ENCODE assay signal across 12 cellular contexts in the genomic region with DNA sequence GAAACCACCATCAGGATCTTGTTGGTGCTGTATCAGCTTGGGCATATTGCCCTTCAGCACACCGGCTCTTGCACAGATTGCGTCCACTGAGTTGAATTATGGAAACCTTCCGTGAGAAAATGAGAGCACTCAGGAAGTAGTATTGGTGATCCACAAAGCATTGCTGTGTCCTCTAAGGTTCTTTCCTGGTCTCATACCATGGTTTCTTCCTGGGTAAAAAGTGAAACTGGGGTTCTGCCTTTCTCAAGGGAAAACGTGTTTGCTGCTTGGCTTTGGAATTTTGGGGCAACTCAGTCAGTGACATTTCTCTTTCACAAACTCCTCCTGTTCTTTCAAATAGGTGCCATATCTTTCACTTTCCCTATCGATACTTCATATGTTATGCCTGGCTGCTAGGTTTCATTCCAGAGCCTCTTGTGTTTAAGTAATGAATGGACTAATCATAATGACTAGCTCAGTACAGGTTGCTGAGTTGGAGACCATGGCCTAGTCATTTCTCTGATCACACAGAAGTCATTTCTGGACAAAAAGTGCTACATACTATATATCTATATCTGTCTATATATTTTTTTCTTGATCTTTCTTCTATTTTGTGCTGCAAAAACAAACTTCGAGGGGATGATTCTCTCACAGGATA.
A peak's percentile ranks its signal among the peaks of the same experiment; 100 is the strongest.
DNase-seq lines count a peak whose midpoint lies in the region; ATAC-seq, FAIRE-seq and TF ChIP-seq lines count a peak whose summit lies in the region.
"Had no signal": no experiment of that assay in that cellular context is flagged by ENCODE, and none has a peak within 500 bp of the region (broad histone marks: within the 10 kb centered on the region; RNA-seq: fewer than 3 reads in every experiment).

No MANE protein-coding gene starts in this region.

- in situ Hi-C loops in KBM-7 (cut with MboI; ENCODE audit: low pct_unique_long_range_greater_than_20kb, low sequenced_read_pairs) = no loop called here

- no peaks in the 10 kb centered on the region for H3K79me2 ChIP-seq in OCI-LY1 (ENCODE audit: insufficient read depth, low read length)

- peak overlapping the region; percentile 87 for H3K27ac ChIP-seq in OCI-LY1 (ENCODE audit: low read depth, low read length, poor library complexity, severe bottlenecking)
- no peak overlapping the region for H3K27ac ChIP-seq in A673 (ENCODE audit: low read depth, low read length, poor library complexity, severe bottlenecking)

- no peaks in the 10 kb centered on the region for H3K36me3 ChIP-seq in OCI-LY1 (ENCODE audit: insufficient read depth, low read length)
- H3K36me3 ChIP-seq in A673 (ENCODE audit: insufficient read depth, low read length, poor library complexity, severe bottlenecking) = no peaks in the 10 kb centered on the region

- no peak for DNase-seq in GM18507 (ENCODE audit: extremely low spot score, insufficient read length, low read depth)
- no peak for DNase-seq in natural killer cell treated with Interleukin-12 subunit alpha and Interleukin-12 subunit beta and Interleukin-15 and Interleukin-18, amount 100 ng/mL, for 72 hours (ENCODE audit: low spot score)
- DNase-seq in KBM-7 = no peak
- no peak for DNase-seq in A673 (ENCODE audit: low spot score)
- DNase-seq in OCI-M1 (lab: John Stamatoyannopoulos, UW) = no peak
- DNase-seq: activated gamma-delta T cell; DMS153; effector CD8-positive, alpha-beta T cell; NCI-H2171 had no signal

- H3K4me1 Mint-ChIP-seq in natural killer cell treated with Interleukin-12 subunit alpha and Interleukin-12 subunit beta and Interleukin-15 and Interleukin-18, amount 100 ng/mL, for 72 hours (ENCODE audit: low read depth in 2 of 2) = peaks cover 24 to 41% of the 10 kb centered on the region in 2 donors

- H3K4me2 ChIP-seq in OCI-LY1 (ENCODE audit: low read length) = peak overlapping the region; percentile 17; the same call in 1 of the 2 replicates

- no peak overlapping the region for H3K4me3 ChIP-seq in OCI-LY1 (ENCODE audit: low read depth, low read length, poor library complexity, severe bottlenecking)
- H3K4me3 ChIP-seq in A673 (ENCODE audit: low read depth, low read length, poor library complexity, severe bottlenecking) = no peak overlapping the region

- intact Hi-C loops in A673 (cut with micrococcal nuclease; ENCODE audit: unreplicated experiment) = no loop called here

- TF ChIP-seq CTCF in OCI-LY1 (IDR thresholded peaks at IDR 0.05; ENCODE audit: low read length) (no peak), A673 (conservative IDR thresholded peaks at IDR 0.05; ENCODE audit: low read depth, low read length) (no peak)

- no peaks in the 10 kb centered on the region for H3K27me3 Mint-ChIP-seq in natural killer cell treated with Interleukin-12 subunit alpha and Interleukin-12 subunit beta and Interleukin-15 and Interleukin-18, amount 100 ng/mL, for 72 hours

- H3K36me3 Mint-ChIP-seq in natural killer cell treated with Interleukin-12 subunit alpha and Interleukin-12 subunit beta and Interleukin-15 and Interleukin-18, amount 100 ng/mL, for 72 hours = no peaks in the 10 kb centered on the region

- H3K4me1 ChIP-seq in OCI-LY1 (ENCODE audit: insufficient read depth, low read length, severe bottlenecking) (peaks cover 73% of the 10 kb centered on the region), A673 (ENCODE audit: insufficient read depth, low read length, poor library complexity, severe bottlenecking) (peaks cover 15% of the 10 kb centered on the region)

- no peaks in the 10 kb centered on the region for H3F3A ChIP-seq in OCI-LY1 (ENCODE audit: insufficient read depth, low read length)

- no peaks in the 10 kb centered on the region for H3K9me3 Mint-ChIP-seq in natural killer cell treated with Interleukin-12 subunit alpha and Interleukin-12 subunit beta and Interleukin-15 and Interleukin-18, amount 100 ng/mL, for 72 hours

- H3K4me3 Mint-ChIP-seq in natural killer cell treated with Interleukin-12 subunit alpha and Interleukin-12 subunit beta and Interleukin-15 and Interleukin-18, amount 100 ng/mL, for 72 hours = peak overlapping the region; percentile 63

- no peaks in the 10 kb centered on the region for H3K9me2 ChIP-seq in OCI-LY1 (ENCODE audit: low read depth, low read length)

- H3K9me3 ChIP-seq in OCI-LY1 (ENCODE audit: low read length) = peaks cover 3% of the 10 kb centered on the region; the same call in 1 of the 2 replicates
- no peaks in the 10 kb centered on the region for H3K9me3 ChIP-seq in A673 (ENCODE audit: low read depth, low read length, poor library complexity, severe bottlenecking)

- CTCF ChIA-PET in A673 (lab: Charles Lee) = no interaction called here

- H3K9ac ChIP-seq in OCI-LY1 (ENCODE audit: low read length) = no peak overlapping the region

- H2AFZ ChIP-seq in OCI-LY1 (ENCODE audit: low read length) = no peak overlapping the region

- no peaks in the 10 kb centered on the region for H4K20me1 ChIP-seq in OCI-LY1 (ENCODE audit: insufficient read depth, low read length)

- POLR2A ChIA-PET in A673 (lab: Charles Lee; ENCODE audit: low non-redundant PET) = no interaction called here

- ATAC-seq in GM21619 (IDR thresholded peaks at IDR 0.05; ENCODE audit: unreplicated experiment) (peak; percentile 52), GM21447 (IDR thresholded peaks at IDR 0.05; ENCODE audit: unreplicated experiment) (no peak)
- ATAC-seq in natural killer cell treated with Interleukin-12 subunit alpha and Interleukin-12 subunit beta and Interleukin-15 and Interleukin-18, amount 100 ng/mL, for 72 hours = peak; percentile 75 to 86

- H3K27ac Mint-ChIP-seq in natural killer cell treated with Interleukin-12 subunit alpha and Interleukin-12 subunit beta and Interleukin-15 and Interleukin-18, amount 100 ng/mL, for 72 hours = peak overlapping the region; percentile 63 to 73

- FAIRE-seq in GM18507 (lab: Jason Lieb, UNC) = peak; percentile 89

- H3K27me3 ChIP-seq in OCI-LY1 (ENCODE audit: insufficient read depth, low read length) (no peaks in the 10 kb centered on the region), A673 (replicated peaks; ENCODE audit: insufficient read depth, low read depth, low read length, poor library complexity) (no peaks in the 10 kb centered on the region)

- no TSS peak for BruUV-seq in A673 (replicated peaks; lab: Mats Ljungman, UMichigan)
